In genomic region chr3:63437858-63438257, GRCh38 we compare ENCODE assay signal across 24 cellular contexts.
DNase-seq lines count a peak whose midpoint lies in the region; ATAC-seq, FAIRE-seq and TF ChIP-seq lines count a peak whose summit lies in the region.
"Had no signal": no experiment of that assay in that cellular context is flagged by ENCODE, and none has a peak within 500 bp of the region (broad histone marks: within the 10 kb centered on the region; RNA-seq: fewer than 3 reads in every experiment).

No MANE protein-coding gene starts in this region.

- no peak overlapping the region for H3K23ac ChIP-seq in IMR-90 (ENCODE audit: low read depth, low read length)

- H2AK9ac ChIP-seq in IMR-90 (replicated peaks; ENCODE audit: low read depth, low read length, poor library complexity): no peak overlapping the region

- peak overlapping the region; percentile 73 for H3K27ac Mint-ChIP-seq in neural crest cell (ENCODE audit: unreplicated experiment)
- H3K27ac Mint-ChIP-seq: B cell; CD4-positive, alpha-beta T cell; CD8-positive, alpha-beta T cell had no signal

- H3K14ac ChIP-seq in IMR-90 (replicated peaks; ENCODE audit: low read depth, low read length): no peak overlapping the region

- no peak overlapping the region for H2BK20ac ChIP-seq in IMR-90 (ENCODE audit: low read depth, low read length)

- no peak for FAIRE-seq in A549 (lab: Jason Lieb, UNC)
- no peak for FAIRE-seq in K562 (lab: Jason Lieb, UNC)
- no peak for FAIRE-seq in GM12892 (lab: Jason Lieb, UNC)
- FAIRE-seq: A204.1, D721Med, G401.6, GM12878, GM19239 had no signal

- H3K36me3 ChIP-seq in IMR-90 (ENCODE audit: control insufficient read depth, insufficient read depth, low read length): no peaks in the 10 kb centered on the region
- H3K36me3 ChIP-seq in K562 (ENCODE audit: control insufficient read depth, insufficient read depth, low read length): no peaks in the 10 kb centered on the region
- H3K36me3 ChIP-seq: BLaER1 treated with 17β-estradiol and CSF1 and Interleukin-3, amounts not matched to agents 10 nM and 100 nM had no signal

- H3K4me1 ChIP-seq in A549 (no peaks in the 10 kb centered on the region), IMR-90 (ENCODE audit: control insufficient read depth, insufficient read depth, low read length) (no peaks in the 10 kb centered on the region), K562 (replicated peaks in 1 of 2; ENCODE audit: control insufficient read depth in 2 of 2, insufficient read depth in 2 of 2, low read length in 2 of 2) (no peaks in the 10 kb centered on the region)
- H3K4me1 ChIP-seq: BLaER1 treated with 17β-estradiol and CSF1 and Interleukin-3, amounts not matched to agents 10 nM and 100 nM had no signal

- H3K79me1 ChIP-seq in IMR-90 (ENCODE audit: low read depth in 1 of 2, low read length in 2 of 2): no peaks in the 10 kb centered on the region

- H4K8ac ChIP-seq in IMR-90 (ENCODE audit: low read depth in 2 of 2, low read length in 2 of 2): no peak overlapping the region

- no peak overlapping the region for H3K4ac ChIP-seq in IMR-90 (ENCODE audit: low read depth, low read length)

- no peak overlapping the region for H3K4me3 Mint-ChIP-seq in neural crest cell
- H3K4me3 Mint-ChIP-seq: B cell; CD4-positive, alpha-beta T cell; CD8-positive, alpha-beta T cell had no signal

- H3K27ac ChIP-seq in A549 (no peak overlapping the region), IMR-90 (ENCODE audit: insufficient read depth, low read length) (no peak overlapping the region), K562 (ENCODE audit: extremely low read depth, low read depth, low read length) (no peak overlapping the region)
- H3K27ac ChIP-seq: BLaER1 treated with 17β-estradiol and CSF1 and Interleukin-3, amounts not matched to agents 10 nM and 100 nM; C4-2B had no signal

- in situ Hi-C loops in IMR-90 (cut with MboI; ENCODE audit: low sequenced_read_pairs): no loop called here
- in situ Hi-C loops in K562 (cut with MboI): no loop called here

- peaks cover 7% of the 10 kb centered on the region for H3K27me3 Mint-ChIP-seq in neural crest cell (ENCODE audit: low read depth)
- H3K27me3 Mint-ChIP-seq: CD4-positive, alpha-beta T cell had no signal

- no peak for TF ChIP-seq RAD21 in A549 (conservative IDR thresholded peaks at IDR 0.05 in 1 of 2, IDR thresholded peaks at IDR 0.05 in 1 of 2)
- no peak for TF ChIP-seq RAD21 in IMR-90 (IDR thresholded peaks at IDR 0.05; ENCODE audit: low read length)
- TF ChIP-seq RAD21 in K562 (CRISPR knock-in tag; conservative IDR thresholded peaks at IDR 0.05 in 1 of 2, IDR thresholded peaks at IDR 0.05 in 1 of 2): no peak

- BruUV-seq in IMR-90 (replicated peaks; lab: Mats Ljungman, UMichigan) (no TSS peak), K562 (replicated peaks; lab: Mats Ljungman, UMichigan) (no TSS peak)

- H3K4me1 Mint-ChIP-seq in neural crest cell: peaks cover 7% of the 10 kb centered on the region
- H3K4me1 Mint-ChIP-seq: B cell had no signal

- H4K20me1 ChIP-seq in IMR-90 (ENCODE audit: insufficient read depth, low read length) (no peaks in the 10 kb centered on the region), K562 (replicated peaks; ENCODE audit: control insufficient read depth, insufficient read depth, low read length) (no peaks in the 10 kb centered on the region)
- H4K20me1 ChIP-seq: BLaER1 treated with 17β-estradiol and CSF1 and Interleukin-3, amounts not matched to agents 10 nM and 100 nM had no signal

- dilution Hi-C loops in IMR-90 (cut with HindIII; ENCODE audit: low sequenced_read_pairs, unreplicated experiment): no loop called here

- H3K36me3 Mint-ChIP-seq in neural crest cell (ENCODE audit: low read depth): no peaks in the 10 kb centered on the region
- H3K36me3 Mint-ChIP-seq: CD8-positive, alpha-beta T cell had no signal

- H2BK5ac ChIP-seq in IMR-90 (ENCODE audit: low read depth, low read length, poor library complexity, severe bottlenecking): no peak overlapping the region

- H2AK5ac ChIP-seq in IMR-90 (ENCODE audit: low read depth, low read length): no peak overlapping the region

- H3K27me3 ChIP-seq in IMR-90 (ENCODE audit: control insufficient read depth, insufficient read depth, low read length) (no peaks in the 10 kb centered on the region), K562 (ENCODE audit: control insufficient read depth in 2 of 2, insufficient read depth in 2 of 2, low read length in 2 of 2) (no peaks in the 10 kb centered on the region)
- H3K27me3 ChIP-seq: BLaER1 treated with 17β-estradiol and CSF1 and Interleukin-3, amounts not matched to agents 10 nM and 100 nM had no signal

- no peak overlapping the region for H2BK15ac ChIP-seq in IMR-90 (ENCODE audit: low read depth, low read length)

- H3K4me3 ChIP-seq in A549 (no peak overlapping the region), IMR-90 (ENCODE audit: insufficient read depth, low read depth, low read length) (no peak overlapping the region), K562 (no peak overlapping the region)
- H3K4me3 ChIP-seq: BLaER1 treated with 17β-estradiol and CSF1 and Interleukin-3, amounts not matched to agents 10 nM and 100 nM; GM12878 had no signal

- no peak overlapping the region for H4K91ac ChIP-seq in IMR-90 (ENCODE audit: insufficient read depth, low read depth, low read length)

- H3K9me3 ChIP-seq in A549: no peaks in the 10 kb centered on the region
- H3K9me3 ChIP-seq in IMR-90 (ENCODE audit: control insufficient read depth, insufficient read depth, low read length): no peaks in the 10 kb centered on the region
- H3K9me3 ChIP-seq in K562 (replicated peaks; ENCODE audit: control insufficient read depth, insufficient read depth, low read depth, low read length): no peaks in the 10 kb centered on the region
- H3K9me3 ChIP-seq: BLaER1 treated with 17β-estradiol and CSF1 and Interleukin-3, amounts not matched to agents 10 nM and 100 nM; Caco-2 had no signal

- H3K18ac ChIP-seq in IMR-90 (ENCODE audit: low read depth, low read length): no peak overlapping the region

- H3K9ac ChIP-seq in IMR-90 (ENCODE audit: low read depth, low read length) (no peak overlapping the region), K562 (ENCODE audit: insufficient read depth in 1 of 2, low read depth in 2 of 2, low read length in 2 of 2) (no peak overlapping the region)
- H3K9ac ChIP-seq: BLaER1 treated with 17β-estradiol and CSF1 and Interleukin-3, amounts not matched to agents 10 nM and 100 nM had no signal

- WGBS in A549 (ENCODE audit: missing lambda C conversion rate): 22% methylated on average over 2 of the region's 2 CpGs
- WGBS in IMR-90 (ENCODE audit: extremely low coverage in 2 of 2, insufficient read length in 1 of 2), 2 experiments: no CpG with 5 or more reads among the region's 2 CpGs
- 0% methylated on average over 2 of the region's 2 CpGs for WGBS in K562 (ENCODE audit: insufficient coverage, low coverage, missing lambda C conversion rate)

- POLR2A ChIA-PET in A549 (lab: Yijun Ruan, JAX): no interaction called here
- POLR2A ChIA-PET in IMR-90 (lab: Charles Lee; ENCODE audit: unreplicated experiment): no interaction called here
- POLR2A ChIA-PET in K562 (lab: Yijun Ruan, JAX): interaction anchor here (0.8 kb wide), 1 partner anchor 13 kb away, joined by 3 read pairs; no protein-coding TSS in a partner anchor

- TF ChIP-seq CTCF in A549 (IDR thresholded peaks at IDR 0.05): no peak
- TF ChIP-seq CTCF in IMR-90 (conservative IDR thresholded peaks at IDR 0.05; ENCODE audit: low read depth, low read length): no peak
- TF ChIP-seq CTCF in K562 (IDR thresholded peaks at IDR 0.05 in 2 of 3, conservative IDR thresholded peaks at IDR 0.05 in 1 of 3; ENCODE audit: insufficient read depth in 2 of 3, low read depth in 1 of 3, low read length in 3 of 3): no peak
- no peak for TF ChIP-seq CTCF in neural crest cell (conservative IDR thresholded peaks at IDR 0.05)

- TF ChIP-seq EP300 in A549 (IDR thresholded peaks at IDR 0.05): no peak
- no peak for TF ChIP-seq EP300 in K562 (IDR thresholded peaks at IDR 0.05; ENCODE audit: low read length)

- CTCF ChIA-PET in A549 (lab: Yijun Ruan, JAX): no interaction called here
- CTCF ChIA-PET in IMR-90 (lab: Yijun Ruan, JAX): no interaction called here
- CTCF ChIA-PET in K562 (lab: Yijun Ruan, JAX; ENCODE audit: low intra/inter-chr PET ratio): no interaction called here

- H3K56ac ChIP-seq in IMR-90 (ENCODE audit: extremely low read depth, insufficient read depth, low read length): no peak overlapping the region

- no peaks in the 10 kb centered on the region for H3K9me1 ChIP-seq in IMR-90 (ENCODE audit: insufficient read depth, low read length)
- no peaks in the 10 kb centered on the region for H3K9me1 ChIP-seq in K562 (ENCODE audit: control insufficient read depth, insufficient read depth, low read length)

- intact Hi-C loops in IMR-90 (cut with micrococcal nuclease): no loop called here
- intact Hi-C loops in K562 (cut with micrococcal nuclease): no loop called here

- H2AFZ ChIP-seq in IMR-90 (replicated peaks; ENCODE audit: low read length, poor library complexity) (no peak overlapping the region), K562 (ENCODE audit: low read depth, low read length) (no peak overlapping the region)

- DNase-seq in A549 (ENCODE audit: low read depth in 1 of 2, low spot score in 1 of 2) (no peak), IMR-90 (no peak), K562 (ENCODE audit: extremely low read depth in 1 of 4, low spot score in 3 of 4) (no peak), neural crest cell (ENCODE audit: low read depth, low spot score) (no peak), GM12892 (ENCODE audit: insufficient read length) (no peak)
- DNase-seq: 8988T; AML-193; Caco-2; Calu3; CD4-positive, alpha-beta T cell; CD8-positive, alpha-beta T cell; DMS79 treated with DMSO at 0.1 percent for 48 hours; GF-D8 had no signal

- TF ChIP-seq POLR2A in A549 (IDR thresholded peaks at IDR 0.05; ENCODE audit: low read length) (no peak), IMR-90 (IDR thresholded peaks at IDR 0.05; ENCODE audit: low read depth, low read length) (no peak), K562 (conservative IDR thresholded peaks at IDR 0.05) (no peak), GM12892 (IDR thresholded peaks at IDR 0.05; ENCODE audit: low read depth, low read length) (no peak)

- ATAC-seq in A549 (no peak), IMR-90 (ENCODE audit: low read depth) (no peak), K562 (no peak), HG02852 (IDR thresholded peaks at IDR 0.05; ENCODE audit: unreplicated experiment) (no peak), HG03378 (IDR thresholded peaks at IDR 0.05; ENCODE audit: unreplicated experiment) (no peak), GM21526 (IDR thresholded peaks at IDR 0.05; ENCODE audit: low FRiP score, unreplicated experiment) (no peak)
- ATAC-seq: CD8-positive, alpha-beta T cell; GM12878 had no signal

- no peak overlapping the region for H2BK120ac ChIP-seq in IMR-90 (ENCODE audit: low read depth, low read length)

- no peak overlapping the region for H3K4me2 ChIP-seq in A549
- no peak overlapping the region for H3K4me2 ChIP-seq in IMR-90 (ENCODE audit: low read depth, low read length)
- H3K4me2 ChIP-seq in K562 (ENCODE audit: insufficient read depth, low read length): no peak overlapping the region
- H3K4me2 ChIP-seq: BLaER1 treated with 17β-estradiol and CSF1 and Interleukin-3, amounts not matched to agents 10 nM and 100 nM had no signal

- no peaks in the 10 kb centered on the region for H3K79me2 ChIP-seq in K562 (ENCODE audit: control insufficient read depth, insufficient read depth, low read length)

- H4K5ac ChIP-seq in IMR-90 (ENCODE audit: low read depth, low read length): no peak overlapping the region

- no peaks in the 10 kb centered on the region for H3K9me3 Mint-ChIP-seq in neural crest cell
- H3K9me3 Mint-ChIP-seq: CD4-positive, alpha-beta T cell; CD8-positive, alpha-beta T cell had no signal

Comparison
In these comparisons a context has a peak if more than half of its experiments do, and no peak if none do; other contexts are left out.
1. Of the 35 proteins assayed by ChIP-seq in both K562 and A549: peak only in K562: none; only in A549: MAFK; in both: none; in neither: 34.